14 cellular contexts compared by ENCODE assay signal in the genomic region with DNA sequence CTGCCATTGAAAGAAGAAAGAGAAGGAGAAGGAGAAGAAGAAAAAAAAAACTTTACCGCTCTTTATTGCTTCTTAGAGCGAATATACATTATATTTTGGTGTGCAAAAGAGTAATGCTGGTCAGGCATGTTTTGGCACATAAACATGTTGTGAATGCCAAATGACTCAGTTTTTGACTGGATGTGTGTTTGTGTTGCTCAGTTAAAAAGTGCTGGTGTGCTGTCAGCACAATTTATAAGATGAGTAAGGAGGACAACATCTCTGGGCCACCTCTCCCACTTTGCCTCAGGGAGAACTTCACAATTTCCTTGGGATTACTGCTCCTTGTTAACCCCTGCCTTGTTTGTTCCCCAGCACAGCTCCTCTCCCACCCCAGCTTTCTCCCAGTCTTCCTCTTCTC.
A peak's percentile ranks its signal among the peaks of the same experiment; 100 is the strongest.
DNase-seq lines count a peak whose midpoint lies in the region; ATAC-seq and TF ChIP-seq lines count a peak whose summit lies in the region.
"Had no signal": no experiment of that assay in that cellular context is flagged by ENCODE, and none has a peak within 500 bp of the region (broad histone marks: within the 10 kb centered on the region; RNA-seq: fewer than 3 reads in every experiment).

No MANE protein-coding gene starts in this region.

- H3K9ac ChIP-seq in PC-3 (ENCODE audit: low read length) (no peak overlapping the region), mammary epithelial cell (ENCODE audit: insufficient read depth, low read length) (no peak overlapping the region)

- H3K4me2 ChIP-seq in PC-3 (ENCODE audit: low read length), result no peak overlapping the region
- H3K4me2 ChIP-seq in mammary epithelial cell (ENCODE audit: insufficient read depth, low read depth, low read length), result no peak overlapping the region
- H3K4me2 ChIP-seq: A549 had no signal

- ATAC-seq in PC-3 (no peak), esophagus mucosa (peak; percentile 64), HG03354 (IDR thresholded peaks at IDR 0.05; ENCODE audit: poor library complexity, severe bottlenecking, unreplicated experiment) (no peak)
- ATAC-seq: A549, HCT116 had no signal

- in situ Hi-C loops in mammary epithelial cell (cut with MboI; ENCODE audit: low sequenced_read_pairs in 2 of 2), result no loop called here

- H3K27me3 ChIP-seq in PC-3 (ENCODE audit: low read length) (no peaks in the 10 kb centered on the region), mammary epithelial cell (ENCODE audit: insufficient read depth, low read length) (no peaks in the 10 kb centered on the region), SJCRH30 (no peaks in the 10 kb centered on the region)
- H3K27me3 ChIP-seq: BE2C had no signal

- intact Hi-C loops in PC-3 (cut with micrococcal nuclease), result no loop called here
- intact Hi-C loops in mammary epithelial cell (cut with micrococcal nuclease), result no loop called here

- H3K4me1 ChIP-seq in PC-3 (ENCODE audit: insufficient read depth, low read length), result no peaks in the 10 kb centered on the region
- no peaks in the 10 kb centered on the region for H3K4me1 ChIP-seq in mammary epithelial cell (ENCODE audit: insufficient read depth, low read length)
- no peaks in the 10 kb centered on the region for H3K4me1 ChIP-seq in SJCRH30
- H3K4me1 ChIP-seq: A549, BE2C had no signal

- H3K36me3 ChIP-seq in PC-3 (ENCODE audit: low read depth, low read length) (no peaks in the 10 kb centered on the region), mammary epithelial cell (ENCODE audit: insufficient read depth, low read length) (no peaks in the 10 kb centered on the region), SJCRH30 (no peaks in the 10 kb centered on the region)
- H3K36me3 ChIP-seq: BE2C had no signal

- H3F3A ChIP-seq in PC-3 (ENCODE audit: low read length, unreplicated experiment), result no peaks in the 10 kb centered on the region

- H4K20me1 ChIP-seq in PC-3 (ENCODE audit: low read length) (no peaks in the 10 kb centered on the region), mammary epithelial cell (ENCODE audit: insufficient read depth, low read length) (no peaks in the 10 kb centered on the region)

- H2AFZ ChIP-seq in PC-3 (ENCODE audit: low read length) (no peak overlapping the region), mammary epithelial cell (ENCODE audit: low read depth, low read length) (no peak overlapping the region)

- BruUV-seq in PC-3 (replicated peaks; lab: Mats Ljungman, UMichigan) (no TSS peak), mammary epithelial cell (replicated peaks; lab: Mats Ljungman, UMichigan) (no TSS peak)

- POLR2A ChIA-PET in PC-3 (lab: Charles Lee; ENCODE audit: unreplicated experiment), result no interaction called here

- CTCF ChIA-PET in PC-3 (lab: Charles Lee) (no interaction called here), mammary epithelial cell (lab: Charles Lee; ENCODE audit: low non-redundant PET) (no interaction called here)

- DNase-seq in PC-3 (peak; percentile 15), mammary epithelial cell (peak; percentile 29), SJCRH30 (no peak)
- DNase-seq in stimulated activated CD4-positive, alpha-beta T cell treated with anti-CD3 and anti-CD28 coated beads, Interleukin-1b, Interleukin-23, amount 100 ng/mL, for 48 hours, result no peak
- DNase-seq in stimulated activated CD4-positive, alpha-beta T cell treated with anti-CD3 and anti-CD28 coated beads, Interleukin-4, amount 100 ng/mL, for 4 hours, result no peak
- DNase-seq: BE2C; CD4-positive, alpha-beta memory T cell; DMS79; IMR-90 had no signal

- 77% methylated on average over 2 of the region's 2 CpGs for WGBS in mammary epithelial cell (ENCODE audit: low coverage, missing lambda C conversion rate)

- no peaks in the 10 kb centered on the region for H3K9me2 ChIP-seq in PC-3 (replicated peaks; ENCODE audit: low read length)

- H3K79me2 ChIP-seq in PC-3 (ENCODE audit: low read length), result no peaks in the 10 kb centered on the region
- no peaks in the 10 kb centered on the region for H3K79me2 ChIP-seq in mammary epithelial cell (ENCODE audit: insufficient read depth, low read length)

- no peak overlapping the region for H3K4me3 ChIP-seq in PC-3 (ENCODE audit: low read length)
- no peak overlapping the region for H3K4me3 ChIP-seq in mammary epithelial cell (replicated peaks in 1 of 3; ENCODE audit: insufficient read depth in 1 of 3, low read depth in 2 of 3, low read length in 3 of 3)
- H3K4me3 ChIP-seq in SJCRH30, result no peak overlapping the region
- H3K4me3 ChIP-seq: A549 had no signal

- dilution Hi-C loops in mammary epithelial cell (cut with HindIII; ENCODE audit: low sequenced_read_pairs), result loop anchor here (25.0 kb wide), 1 partner anchor 97 kb away; no protein-coding TSS in a partner anchor

- no peak for TF ChIP-seq CTCF in PC-3 (conservative IDR thresholded peaks at IDR 0.05; ENCODE audit: low read depth, low read length)
- TF ChIP-seq CTCF in mammary epithelial cell (conservative IDR thresholded peaks at IDR 0.05 in 1 of 2, IDR thresholded peaks at IDR 0.05 in 1 of 2; ENCODE audit: extremely low read depth in 1 of 2, insufficient read depth in 1 of 2, low read depth in 1 of 2, low read length in 2 of 2), result no peak

- H3K27ac ChIP-seq in PC-3 (ENCODE audit: low read length), result no peak overlapping the region
- H3K27ac ChIP-seq in mammary epithelial cell (ENCODE audit: insufficient read depth, low read depth, low read length), result no peak overlapping the region
- no peak overlapping the region for H3K27ac ChIP-seq in SJCRH30
- H3K27ac ChIP-seq: A549, C4-2B had no signal

- no peaks in the 10 kb centered on the region for H3K9me3 ChIP-seq in PC-3 (ENCODE audit: low read length)
- no peaks in the 10 kb centered on the region for H3K9me3 ChIP-seq in mammary epithelial cell (replicated peaks; ENCODE audit: insufficient read depth, low read length)
- H3K9me3 ChIP-seq in SJCRH30 (replicated peaks), result no peaks in the 10 kb centered on the region; the same call in 1 of the 2 replicates
- H3K9me3 ChIP-seq: A549, BE2C had no signal

Comparison
In these comparisons a context has a peak if more than half of its experiments do, and no peak if none do; other contexts are left out.
1. DNase-seq: peak in PC-3 (single experiment) and mammary epithelial cell (single experiment); none in stimulated activated CD4-positive, alpha-beta T cell treated with anti-CD3 and anti-CD28 coated beads, Interleukin-1b, Interleukin-23, amount 100 ng/mL, for 48 hours (single experiment), SJCRH30 (0 of 2) and stimulated activated CD4-positive, alpha-beta T cell treated with anti-CD3 and anti-CD28 coated beads, Interleukin-4, amount 100 ng/mL, for 4 hours (0 of 2).